ENCODE assay signal across 21 cellular contexts in the genomic region with DNA sequence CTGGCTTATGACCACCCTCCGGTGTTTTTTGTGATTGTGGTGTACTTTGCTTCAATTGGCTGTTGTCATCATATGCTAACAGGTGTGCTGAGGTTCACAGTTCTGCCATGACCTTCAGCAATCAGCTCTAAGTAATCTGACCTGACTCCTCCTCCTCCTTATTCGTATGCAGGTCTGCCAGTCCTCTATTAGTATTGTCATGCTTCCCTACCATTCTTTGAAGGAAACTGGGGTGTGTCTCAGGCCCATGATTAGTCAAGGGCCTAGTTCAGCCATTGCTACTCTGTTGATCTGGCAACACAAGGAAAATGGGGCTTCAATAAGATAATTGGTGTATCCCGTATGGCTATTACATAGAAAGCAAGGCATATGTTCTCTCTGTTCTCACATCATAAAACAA.
"Had no signal": no experiment of that assay in that cellular context is flagged by ENCODE, and none has a peak within 500 bp of the region (broad histone marks: within the 10 kb centered on the region; RNA-seq: fewer than 3 reads in every experiment).

No MANE protein-coding gene starts in this region.

- H3K36me3 Mint-ChIP-seq: naive thymus-derived CD4-positive, alpha-beta T cell; stimulated activated memory B cell treated with anti-CD40 and anti-IgM and Interleukin-4, amounts not matched to agents 10 μg/mL and 1 μg/mL and 100 μg/mL, for 72 hours had no signal

- H3K27ac ChIP-seq: esophagus squamous epithelium, gastroesophageal sphincter, neutrophil, psoas muscle, spleen, tibial artery, upper lobe of left lung, uterus had no signal

- H3K27me3 Mint-ChIP-seq: stimulated activated memory B cell treated with anti-CD40 and anti-IgM and Interleukin-4, amounts not matched to agents 10 μg/mL and 1 μg/mL and 100 μg/mL, for 72 hours; stimulated activated naive CD8-positive, alpha-beta T cell treated with anti-CD3 and anti-CD28 coated beads, Interleukin-15, Interleukin-2, amounts not matched to agents 100 ng/mL and 50 ng/mL, for 24 hours had no signal

- ATAC-seq: gastroesophageal sphincter; left colon; left ventricle myocardium superior; naive thymus-derived CD4-positive, alpha-beta T cell; psoas muscle; sciatic nerve; stimulated activated memory B cell treated with anti-CD40 and anti-IgM and Interleukin-4, amounts not matched to agents 10 μg/mL and 1 μg/mL and 100 μg/mL, for 72 hours had no signal

- H3K27me3 ChIP-seq: esophagus squamous epithelium, gastroesophageal sphincter, neutrophil, spleen, tibial artery, upper lobe of left lung, uterus had no signal

- H3K27ac Mint-ChIP-seq: naive thymus-derived CD4-positive, alpha-beta T cell; stimulated activated memory B cell treated with anti-CD40 and anti-IgM and Interleukin-4, amounts not matched to agents 10 μg/mL and 1 μg/mL and 100 μg/mL, for 72 hours; stimulated activated naive CD8-positive, alpha-beta T cell treated with anti-CD3 and anti-CD28 coated beads, Interleukin-15, Interleukin-2, amounts not matched to agents 100 ng/mL and 50 ng/mL, for 24 hours had no signal

- H3K4me3 Mint-ChIP-seq: naive thymus-derived CD4-positive, alpha-beta T cell; stimulated activated memory B cell treated with anti-CD40 and anti-IgM and Interleukin-4, amounts not matched to agents 10 μg/mL and 1 μg/mL and 100 μg/mL, for 72 hours; stimulated activated naive CD8-positive, alpha-beta T cell treated with anti-CD3 and anti-CD28 coated beads, Interleukin-15, Interleukin-2, amounts not matched to agents 100 ng/mL and 50 ng/mL, for 24 hours had no signal

- H3K4me3 ChIP-seq: esophagus squamous epithelium, gastroesophageal sphincter, psoas muscle, spleen, tibial artery, upper lobe of left lung, uterus had no signal

- H3K36me3 ChIP-seq: esophagus squamous epithelium, gastroesophageal sphincter, neutrophil, spleen, tibial artery, upper lobe of left lung, uterus had no signal

- H3K4me1 ChIP-seq: esophagus squamous epithelium, gastroesophageal sphincter, psoas muscle, spleen, tibial artery, upper lobe of left lung, uterus had no signal

- DNase-seq: dermis blood vessel endothelial cell; esophagus squamous epithelium; foreskin fibroblast; glutamatergic neuron; left colon; left ventricle myocardium superior; naive thymus-derived CD4-positive, alpha-beta T cell; psoas muscle; retina; spleen; stimulated activated CD4-positive, alpha-beta T cell treated with anti-CD3 and anti-CD28 coated beads, Interleukin-15, amount 100 ng/mL, for 24 hours; stimulated activated CD4-positive, alpha-beta T cell treated with anti-CD3 and anti-CD28 coated beads, Interleukin-1b, Interleukin-23, amount 100 ng/mL, for 48 hours; stimulated activated CD4-positive, alpha-beta T cell treated with anti-CD3 and anti-CD28 coated beads, Interleukin-4, amount 100 ng/mL, for 24 hours; tibial artery; upper lobe of left lung; uterus had no signal

- H3K4me1 Mint-ChIP-seq: naive thymus-derived CD4-positive, alpha-beta T cell; stimulated activated memory B cell treated with anti-CD40 and anti-IgM and Interleukin-4, amounts not matched to agents 10 μg/mL and 1 μg/mL and 100 μg/mL, for 72 hours had no signal

- H3K9me3 ChIP-seq: esophagus squamous epithelium, gastroesophageal sphincter, neutrophil, psoas muscle, tibial artery, upper lobe of left lung, uterus had no signal
